Comparison of ENCODE assay signal across 1 cellular context in the genomic region with DNA sequence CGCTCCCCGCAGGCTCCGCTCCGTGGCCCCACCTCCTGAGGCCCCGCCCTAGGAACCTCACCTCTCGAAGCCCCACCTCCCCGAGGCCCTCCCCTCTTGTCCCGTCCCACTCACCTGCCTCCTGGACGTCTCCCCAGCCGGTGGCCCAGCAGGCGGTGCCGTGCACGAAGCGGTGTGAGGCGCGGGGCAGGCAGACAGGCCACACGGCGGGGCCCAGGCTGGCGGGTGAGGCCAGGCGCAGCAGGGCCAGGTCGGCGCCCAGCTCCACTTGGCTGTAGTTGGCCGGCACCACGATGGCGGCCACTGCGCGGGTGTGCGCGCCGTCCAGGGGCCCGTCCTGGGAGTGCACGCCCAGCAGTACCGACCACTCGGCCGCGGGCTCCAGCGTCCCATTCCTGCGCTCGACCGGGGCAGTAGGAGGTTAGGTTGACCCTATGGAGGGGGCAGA.
TF ChIP-seq lines count a peak whose summit lies in the region.

No MANE protein-coding gene starts in this region.

TF ChIP-seq in K562, 482 proteins besides CTCF, POLR2A, EP300 and RAD21 (continued from another document):
- TF ChIP-seq, protein P1, sequence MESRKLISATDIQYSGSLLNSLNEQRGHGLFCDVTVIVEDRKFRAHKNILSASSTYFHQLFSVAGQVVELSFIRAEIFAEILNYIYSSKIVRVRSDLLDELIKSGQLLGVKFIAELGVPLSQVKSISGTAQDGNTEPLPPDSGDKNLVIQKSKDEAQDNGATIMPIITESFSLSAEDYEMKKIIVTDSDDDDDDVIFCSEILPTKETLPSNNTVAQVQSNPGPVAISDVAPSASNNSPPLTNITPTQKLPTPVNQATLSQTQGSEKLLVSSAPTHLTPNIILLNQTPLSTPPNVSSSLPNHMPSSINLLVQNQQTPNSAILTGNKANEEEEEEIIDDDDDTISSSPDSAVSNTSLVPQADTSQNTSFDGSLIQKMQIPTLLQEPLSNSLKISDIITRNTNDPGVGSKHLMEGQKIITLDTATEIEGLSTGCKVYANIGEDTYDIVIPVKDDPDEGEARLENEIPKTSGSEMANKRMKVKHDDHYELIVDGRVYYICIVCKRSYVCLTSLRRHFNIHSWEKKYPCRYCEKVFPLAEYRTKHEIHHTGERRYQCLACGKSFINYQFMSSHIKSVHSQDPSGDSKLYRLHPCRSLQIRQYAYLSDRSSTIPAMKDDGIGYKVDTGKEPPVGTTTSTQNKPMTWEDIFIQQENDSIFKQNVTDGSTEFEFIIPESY (CRISPR knock-in tag; IDR thresholded peaks at IDR 0.05): peak; percentile 98
- TF ChIP-seq ATF1 (CRISPR knock-in tag; IDR thresholded peaks at IDR 0.05): no peak
- peak; percentile 23; the same call in 1 of the 2 replicates for TF ChIP-seq ATF1 (tag; IDR thresholded peaks at IDR 0.05)
- no peak for TF ChIP-seq CREB1 (IDR thresholded peaks at IDR 0.05)
- peak; percentile 38; the same call in 1 of the 2 replicates for TF ChIP-seq CREB1 (CRISPR knock-in tag; IDR thresholded peaks at IDR 0.05)
- peak; percentile 32 to 56; a peak in 2 of 4 replicates for TF ChIP-seq MAZ (CRISPR knock-in tag; conservative IDR thresholded peaks at IDR 0.05 in 1 of 2, IDR thresholded peaks at IDR 0.05 in 1 of 2)
- no peak for TF ChIP-seq CCAR2 (IDR thresholded peaks at IDR 0.05; ENCODE audit: low read depth, low read length)
- TF ChIP-seq ZNF133 (CRISPR knock-in tag; IDR thresholded peaks at IDR 0.05): no peak
- no peak for TF ChIP-seq TAF15 (IDR thresholded peaks at IDR 0.05; ENCODE audit: low read depth, low read length)
- TF ChIP-seq CTBP1 (IDR thresholded peaks at IDR 0.05; ENCODE audit: borderline replicate concordance): peak; percentile 67; the same call in 1 of the 2 replicates
- TF ChIP-seq RBFOX2 (IDR thresholded peaks at IDR 0.05; ENCODE audit: low read depth, low read length): peak; percentile 38; the same call in 1 of the 2 replicates
- no peak for TF ChIP-seq ZBED1 (IDR thresholded peaks at IDR 0.05)
- TF ChIP-seq CXXC5 (CRISPR knock-in tag; IDR thresholded peaks at IDR 0.05): 0 out of 2 replicates have a peak, but pooled peaks have one; percentile 27
- TF ChIP-seq RBM14 (IDR thresholded peaks at IDR 0.05; ENCODE audit: borderline replicate concordance, insufficient read depth, low read depth, low read length): 0 out of 2 replicates have a peak, but pooled peaks have one; percentile 55
- TF ChIP-seq BHLHE40 (IDR thresholded peaks at IDR 0.05; ENCODE audit: low read length): peak; percentile 33; the same call in 1 of the 2 replicates
- peak; percentile 22; the same call in 1 of the 2 replicates for TF ChIP-seq ATF7 (IDR thresholded peaks at IDR 0.05)
- peak; percentile 9 to 44 (median 36) for TF ChIP-seq YY1 (IDR thresholded peaks at IDR 0.05; ENCODE audit: borderline replicate concordance in 1 of 3, control insufficient read depth in 1 of 3, extremely low read depth in 1 of 3, insufficient read depth in 3 of 3, insufficient read length in 1 of 3, insufficient replicate concordance in 2 of 3, low read depth in 1 of 3, low read length in 2 of 3)
- TF ChIP-seq L3MBTL2 (IDR thresholded peaks at IDR 0.05): peak; percentile 91
- TF ChIP-seq, protein P2, sequence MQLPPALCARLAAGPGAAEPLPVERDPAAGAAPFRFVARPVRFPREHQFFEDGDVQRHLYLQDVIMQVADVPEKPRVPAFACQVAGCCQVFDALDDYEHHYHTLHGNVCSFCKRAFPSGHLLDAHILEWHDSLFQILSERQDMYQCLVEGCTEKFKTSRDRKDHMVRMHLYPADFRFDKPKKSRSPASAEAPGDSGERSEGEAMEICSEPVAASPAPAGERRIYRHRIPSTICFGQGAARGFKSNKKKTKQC (CRISPR knock-in tag; IDR thresholded peaks at IDR 0.05): peak; percentile 28; the same call in 1 of the 2 replicates
- 0 out of 4 replicates have a peak, but pooled peaks of 1 of the 2 experiments have one; percentile 45 for TF ChIP-seq HDAC1 (IDR thresholded peaks at IDR 0.05)
